18 cellular contexts compared by ENCODE assay signal in genomic region chr9:19701991-19702390, GRCh38.
"Had no signal": no experiment of that assay in that cellular context is flagged by ENCODE, and none has a peak within 500 bp of the region (broad histone marks: within the 10 kb centered on the region; RNA-seq: fewer than 3 reads in every experiment).

No MANE protein-coding gene starts in this region.

- H3K4me3 Mint-ChIP-seq: dendritic cell treated with granulocyte-macrophage colony-stimulating factor and Interleukin-4, amounts not matched to agents 40 ng/mL and 50 ng/mL, for 4 days; naive thymus-derived CD8-positive, alpha-beta T cell; neural crest cell had no signal

- DNase-seq: erythroblast; foreskin keratinocyte; heart left ventricle; kidney glomerular epithelial cell; lower lobe of right lung; mesenchymal stem cell; mucosa of descending colon; naive thymus-derived CD8-positive, alpha-beta T cell; right cardiac atrium; small intestine; stimulated activated CD4-positive, alpha-beta T cell treated with anti-CD3 and anti-CD28 coated beads, Interleukin-12 subunit alpha, Interleukin-12 subunit beta, amount 100 ng/mL, for 4 hours; stimulated activated naive CD4-positive, alpha-beta T cell; testis; upper lobe of right lung had no signal

- H3K27ac Mint-ChIP-seq: dendritic cell treated with granulocyte-macrophage colony-stimulating factor and Interleukin-4, amounts not matched to agents 40 ng/mL and 50 ng/mL, for 4 days; naive thymus-derived CD8-positive, alpha-beta T cell had no signal

- H3K4me3 ChIP-seq: heart left ventricle, lower lobe of right lung, mucosa of descending colon, testis, tibial nerve, upper lobe of right lung had no signal

- ATAC-seq: foreskin keratinocyte; heart left ventricle; left lobe of liver; lower lobe of right lung; mucosa of descending colon; naive thymus-derived CD8-positive, alpha-beta T cell; right cardiac atrium; upper lobe of right lung had no signal

- H3K36me3 Mint-ChIP-seq: naive thymus-derived CD8-positive, alpha-beta T cell had no signal

- H3K4me1 ChIP-seq: heart left ventricle, lower lobe of right lung, testis, tibial nerve, upper lobe of right lung had no signal

- H3K9me3 ChIP-seq: heart left ventricle, lower lobe of right lung, mucosa of descending colon, testis, tibial nerve, upper lobe of right lung had no signal

- H3K36me3 ChIP-seq: heart left ventricle, lower lobe of right lung, tibial nerve, upper lobe of right lung had no signal

- H3K4me1 Mint-ChIP-seq: naive thymus-derived CD8-positive, alpha-beta T cell; neural crest cell had no signal

- H3K9me3 Mint-ChIP-seq: dendritic cell treated with granulocyte-macrophage colony-stimulating factor and Interleukin-4, amounts not matched to agents 40 ng/mL and 50 ng/mL, for 4 days; neural crest cell had no signal

- H3K27ac ChIP-seq: foreskin keratinocyte, heart left ventricle, lower lobe of right lung, testis, tibial nerve, upper lobe of right lung had no signal

- H3K27me3 Mint-ChIP-seq: dendritic cell treated with granulocyte-macrophage colony-stimulating factor and Interleukin-4, amounts not matched to agents 40 ng/mL and 50 ng/mL, for 4 days had no signal

- H3K27me3 ChIP-seq: foreskin keratinocyte, heart left ventricle, testis, tibial nerve, upper lobe of right lung had no signal
